8 cellular contexts compared by ENCODE assay signal in genomic region chr5:126868961-126869451, GRCh38.
DNase-seq lines count a peak whose midpoint lies in the region; ATAC-seq, FAIRE-seq and TF ChIP-seq lines count a peak whose summit lies in the region.

No MANE protein-coding gene starts in this region.

- peak; percentile 86 for ATAC-seq in GM18498 (IDR thresholded peaks at IDR 0.05; ENCODE audit: unreplicated experiment)
- ATAC-seq in HG03439 (IDR thresholded peaks at IDR 0.05; ENCODE audit: unreplicated experiment): no peak

- no peak for TF ChIP-seq POLR2A in endothelial cell of umbilical vein (IDR thresholded peaks at IDR 0.05; ENCODE audit: low read depth, low read length)

- no TSS peak for BruUV-seq in endothelial cell of umbilical vein (replicated peaks; lab: Mats Ljungman, UMichigan)

- no peak overlapping the region for H3K4me3 ChIP-seq in endothelial cell of umbilical vein (replicated peaks in 1 of 3; ENCODE audit: insufficient read depth in 1 of 3, low read depth in 1 of 3, low read length in 3 of 3)

- peaks cover 5% of the 10 kb centered on the region; the same call in 1 of the 2 replicates for H3K36me3 Mint-ChIP-seq in HFFc6 (ENCODE audit: low read depth)

- H4K20me1 ChIP-seq in endothelial cell of umbilical vein (replicated peaks; ENCODE audit: control insufficient read depth, extremely low read depth, insufficient read depth, low read length): no peaks in the 10 kb centered on the region

- H3K4me1 ChIP-seq in endothelial cell of umbilical vein (ENCODE audit: control insufficient read depth, extremely low read depth, insufficient read depth, low read length): peaks cover 14% of the 10 kb centered on the region

- H3K4me2 ChIP-seq in endothelial cell of umbilical vein (ENCODE audit: insufficient read depth, low read length): no peak overlapping the region

- no peaks in the 10 kb centered on the region for H3K27me3 ChIP-seq in endothelial cell of umbilical vein (ENCODE audit: control insufficient read depth in 2 of 2, insufficient read depth in 2 of 2, low read length in 2 of 2)

- CTCF ChIA-PET in endothelial cell of umbilical vein (lab: Charles Lee): no interaction called here

- TF ChIP-seq CTCF in HFFc6 (IDR thresholded peaks at IDR 0.05) (no peak), endothelial cell of umbilical vein (IDR thresholded peaks at IDR 0.05; ENCODE audit: extremely low read depth in 1 of 2, insufficient read depth in 1 of 2, low read depth in 1 of 2, low read length in 2 of 2) (no peak)

- peak; percentile 4 for FAIRE-seq in endothelial cell of umbilical vein (lab: Jason Lieb, UNC)

- H3K36me3 ChIP-seq in endothelial cell of umbilical vein (ENCODE audit: control insufficient read depth in 2 of 2, extremely low read depth in 1 of 2, insufficient read depth in 2 of 2, low read length in 2 of 2): no peaks in the 10 kb centered on the region

- H3K9me1 ChIP-seq in endothelial cell of umbilical vein (replicated peaks; ENCODE audit: control insufficient read depth, extremely low read depth, insufficient read depth, low read length): no peaks in the 10 kb centered on the region

- H3K27ac Mint-ChIP-seq in HFFc6: peak overlapping the region; percentile 27; the same call in 1 of the 2 replicates

- H3K4me3 Mint-ChIP-seq in HFFc6: peak overlapping the region; percentile 61

- no peak overlapping the region for H3K9ac ChIP-seq in endothelial cell of umbilical vein (replicated peaks; ENCODE audit: extremely low read depth, insufficient read depth, low read length)

- dilution Hi-C loops in endothelial cell of umbilical vein (cut with MboI; ENCODE audit: extremely low pct_ligation_motif_present, low sequenced_read_pairs): no loop called here

- H3K27me3 Mint-ChIP-seq in HFFc6 (ENCODE audit: insufficient read depth): no peaks in the 10 kb centered on the region

- H3K9me3 Mint-ChIP-seq in HFFc6: no peaks in the 10 kb centered on the region

- H3K4me1 Mint-ChIP-seq in HFFc6 (ENCODE audit: low read depth): peaks cover 23% of the 10 kb centered on the region

- intact Hi-C loops in endothelial cell of umbilical vein (cut with micrococcal nuclease) (loop anchor here (5.0 kb wide), 1 partner anchor 173 kb away; no protein-coding TSS in a partner anchor), posterior vena cava (cut with DNase I) (no loop called here)

- POLR2A ChIA-PET in endothelial cell of umbilical vein (lab: Charles Lee): no interaction called here

- H3K79me2 ChIP-seq in endothelial cell of umbilical vein (ENCODE audit: control insufficient read depth, insufficient read depth, low read length): no peaks in the 10 kb centered on the region

- DNase-seq in HFFc6 (no peak), SHP77 treated with DMSO at 0.1 percent for 48 hours (lab: John Stamatoyannopoulos, UW) (peak; percentile 3), endothelial cell of umbilical vein (ENCODE audit: low read depth, low spot score) (peak; percentile 26), occipital lobe (lab: John Stamatoyannopoulos, UW) (peak; percentile 56), posterior vena cava (ENCODE audit: low spot score) (no peak), kidney glomerular epithelial cell (lab: John Stamatoyannopoulos, UW) (no peak)

- H3K27ac ChIP-seq in endothelial cell of umbilical vein (ENCODE audit: insufficient read depth, low read depth, low read length): no peak overlapping the region

- no peak overlapping the region for H2AFZ ChIP-seq in endothelial cell of umbilical vein (ENCODE audit: low read depth, low read length)

- no peaks in the 10 kb centered on the region for H3K9me3 ChIP-seq in endothelial cell of umbilical vein (replicated peaks; ENCODE audit: control insufficient read depth, insufficient read depth, low read length)

TF ChIP-seq in endothelial cell of umbilical vein, 7 proteins besides CTCF, POLR2A, EP300 and RAD21:
- no peak for TF ChIP-seq EZH2 (IDR thresholded peaks at IDR 0.05; ENCODE audit: borderline replicate concordance, low read depth, low read length, severe bottlenecking)
- no peak for TF ChIP-seq MYC (IDR thresholded peaks at IDR 0.05; ENCODE audit: low read depth, low read length)
- TF ChIP-seq MAX (IDR thresholded peaks at IDR 0.05; ENCODE audit: insufficient read depth, insufficient read length): no peak
- no peak for TF ChIP-seq GATA2 (IDR thresholded peaks at IDR 0.05; ENCODE audit: insufficient read depth, insufficient read length, low read depth, low read length)
- no peak for TF ChIP-seq JUN (IDR thresholded peaks at IDR 0.05; ENCODE audit: borderline replicate concordance, insufficient read depth, insufficient read length, low read depth)
- TF ChIP-seq POLR2AphosphoS5 (IDR thresholded peaks at IDR 0.05; ENCODE audit: insufficient read depth, low read depth, low read length): peak; percentile 26
- no peak for TF ChIP-seq FOS (IDR thresholded peaks at IDR 0.05; ENCODE audit: borderline replicate concordance, insufficient read depth, low read length)

Comparison
In these comparisons a context has a peak if more than half of its experiments do, and no peak if none do; other contexts are left out.
1. DNase-seq: peak in SHP77 treated with DMSO at 0.1 percent for 48 hours (single experiment), endothelial cell of umbilical vein (single experiment) and occipital lobe (single experiment); none in HFFc6 (single experiment), posterior vena cava (single experiment) and kidney glomerular epithelial cell (single experiment).